9 cellular contexts compared by ENCODE assay signal in genomic region chr16:28538733-28539596, GRCh38. TPM values are rescaled to one million over a fixed set of nuclear protein-coding genes. Genes with fewer than 3 reads are reported as not detected.
A peak's percentile ranks its signal among the peaks of the same experiment; 100 is the strongest.
DNase-seq lines count a peak whose midpoint lies in the region; ATAC-seq and TF ChIP-seq lines count a peak whose summit lies in the region.
"Had no signal": no experiment of that assay in that cellular context is flagged by ENCODE, and none has a peak within 500 bp of the region (broad histone marks: within the 10 kb centered on the region; RNA-seq: fewer than 3 reads in every experiment).

A gene with protein sequence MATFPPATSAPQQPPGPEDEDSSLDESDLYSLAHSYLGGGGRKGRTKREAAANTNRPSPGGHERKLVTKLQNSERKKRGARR (minus strand): TSS chr16:28538974. CDS start chr16:28538907, 67 bp downstream.

- peak; percentile 29 for DNase-seq in Karpas-422
- peak in 53 of 61 donors; percentile 2 to 94 (median 29) for DNase-seq in caudate nucleus (lab: John Stamatoyannopoulos, UW)
- DNase-seq in left lobe of liver (ENCODE audit: low spot score) = peak; percentile 99
- peak in 45 of 49 donors; percentile 17 to 95 (median 64) for DNase-seq in substantia nigra (lab: John Stamatoyannopoulos, UW)
- no peak for DNase-seq in MM.1S

- no peak within 1 kb of the TSS for H2AFZ ChIP-seq in Karpas-422 (ENCODE audit: low read length)
- H2AFZ ChIP-seq in MM.1S (ENCODE audit: low read length) = no peak within 1 kb of the TSS

- H3K36me3 ChIP-seq in Karpas-422 (ENCODE audit: insufficient read depth, low read length) (no peaks in the 10 kb centered on the region), MM.1S (replicated peaks; ENCODE audit: insufficient read depth, low read length) (no peaks in the 10 kb centered on the region)

- H3K79me2 ChIP-seq in Karpas-422 (ENCODE audit: low read length) (no peaks in the 10 kb centered on the region), MM.1S (ENCODE audit: low read length) (no peaks in the 10 kb centered on the region)

- TF ChIP-seq CTCF in MM.1S (IDR thresholded peaks at IDR 0.05; ENCODE audit: low read length) = no peak

- H3K4me1 ChIP-seq in Karpas-422 (ENCODE audit: low read length) (no peaks in the 10 kb centered on the region), MM.1S (ENCODE audit: low read length) (no peaks in the 10 kb centered on the region)

- H3K4me3 ChIP-seq in Karpas-422 (ENCODE audit: low read length) (no peak within 1 kb of the TSS), MM.1S (ENCODE audit: low read length) (no peak within 1 kb of the TSS)
- H3K4me3 ChIP-seq: SK-N-MC had no signal

- H4K20me1 ChIP-seq in Karpas-422 (ENCODE audit: insufficient read depth, low read depth, low read length) = no peaks in the 10 kb centered on the region
- H4K20me1 ChIP-seq in MM.1S (ENCODE audit: insufficient read depth, low read length) = no peaks in the 10 kb centered on the region

- H3K27me3 ChIP-seq in Karpas-422 (ENCODE audit: low read length) = no peaks in the 10 kb centered on the region
- H3K27me3 ChIP-seq in MM.1S (replicated peaks; ENCODE audit: insufficient read depth, low read length) = no peaks in the 10 kb centered on the region

- no peak within 1 kb of the TSS for H3K4me2 ChIP-seq in Karpas-422 (ENCODE audit: low read depth, low read length, poor library complexity, severe bottlenecking)
- no peak within 1 kb of the TSS for H3K4me2 ChIP-seq in MM.1S (ENCODE audit: low read depth, low read length)

- H3K9me3 ChIP-seq in Karpas-422 (ENCODE audit: low read length) (no peaks in the 10 kb centered on the region), MM.1S (replicated peaks; ENCODE audit: insufficient read depth, low read length) (no peaks in the 10 kb centered on the region)

- no peaks in the 10 kb centered on the region for H3F3A ChIP-seq in MM.1S (ENCODE audit: insufficient read depth, low read length)

- H3K27ac ChIP-seq in Karpas-422 (ENCODE audit: low read length) (no peak within 1 kb of the TSS), caudate nucleus (ENCODE audit: low read depth, low read length) (peak within 1 kb of the TSS; percentile 81), substantia nigra (ENCODE audit: low read depth, low read length, poor library complexity, severe bottlenecking) (peak within 1 kb of the TSS; percentile 47), MM.1S (ENCODE audit: low read length) (no peak within 1 kb of the TSS)
- H3K27ac ChIP-seq: SK-N-MC had no signal

- H3K9me2 ChIP-seq in Karpas-422 (replicated peaks; ENCODE audit: insufficient read depth, low read length) = no peaks in the 10 kb centered on the region
- H3K9me2 ChIP-seq in MM.1S (replicated peaks; ENCODE audit: insufficient read depth, low read length) = no peaks in the 10 kb centered on the region

- H3K9ac ChIP-seq in Karpas-422 (ENCODE audit: low read length) (no peak within 1 kb of the TSS), MM.1S (ENCODE audit: low read length) (no peak within 1 kb of the TSS)

- ATAC-seq in left lobe of liver (peak; percentile 74), GM18858 (IDR thresholded peaks at IDR 0.05; ENCODE audit: unreplicated experiment) (no peak), HG03108 (IDR thresholded peaks at IDR 0.05; ENCODE audit: unreplicated experiment) (no peak), HG02852 (IDR thresholded peaks at IDR 0.05; ENCODE audit: unreplicated experiment) (no peak)

RNA-seq across cellular contexts. Expression of the gene that starts here (rescaled TPM):
- not detected in 2 replicates for total RNA-seq in Karpas-422 (2014; rRNA removed; shearing (Covaris generic); ENCODE audit: low replicate concordance)
- 92.6 TPM for total RNA-seq in left lobe of liver

Comparison
In these comparisons a context has a peak if more than half of its experiments do, and no peak if none do; other contexts are left out.
1. RNA of the gene that starts here (total RNA-seq): 92.6 TPM in left lobe of liver (single experiment); not detected in Karpas-422; every median in the first group is over 10 times any median in the second.
2. Peak in DNase-seq in Karpas-422; RNA of the gene not detected or under 1 TPM.
3. H3K27ac ChIP-seq: peak in caudate nucleus (single experiment) and substantia nigra (single experiment); none in Karpas-422 (single experiment) and MM.1S (single experiment).